8 cellular contexts compared by ENCODE assay signal in the genomic region with DNA sequence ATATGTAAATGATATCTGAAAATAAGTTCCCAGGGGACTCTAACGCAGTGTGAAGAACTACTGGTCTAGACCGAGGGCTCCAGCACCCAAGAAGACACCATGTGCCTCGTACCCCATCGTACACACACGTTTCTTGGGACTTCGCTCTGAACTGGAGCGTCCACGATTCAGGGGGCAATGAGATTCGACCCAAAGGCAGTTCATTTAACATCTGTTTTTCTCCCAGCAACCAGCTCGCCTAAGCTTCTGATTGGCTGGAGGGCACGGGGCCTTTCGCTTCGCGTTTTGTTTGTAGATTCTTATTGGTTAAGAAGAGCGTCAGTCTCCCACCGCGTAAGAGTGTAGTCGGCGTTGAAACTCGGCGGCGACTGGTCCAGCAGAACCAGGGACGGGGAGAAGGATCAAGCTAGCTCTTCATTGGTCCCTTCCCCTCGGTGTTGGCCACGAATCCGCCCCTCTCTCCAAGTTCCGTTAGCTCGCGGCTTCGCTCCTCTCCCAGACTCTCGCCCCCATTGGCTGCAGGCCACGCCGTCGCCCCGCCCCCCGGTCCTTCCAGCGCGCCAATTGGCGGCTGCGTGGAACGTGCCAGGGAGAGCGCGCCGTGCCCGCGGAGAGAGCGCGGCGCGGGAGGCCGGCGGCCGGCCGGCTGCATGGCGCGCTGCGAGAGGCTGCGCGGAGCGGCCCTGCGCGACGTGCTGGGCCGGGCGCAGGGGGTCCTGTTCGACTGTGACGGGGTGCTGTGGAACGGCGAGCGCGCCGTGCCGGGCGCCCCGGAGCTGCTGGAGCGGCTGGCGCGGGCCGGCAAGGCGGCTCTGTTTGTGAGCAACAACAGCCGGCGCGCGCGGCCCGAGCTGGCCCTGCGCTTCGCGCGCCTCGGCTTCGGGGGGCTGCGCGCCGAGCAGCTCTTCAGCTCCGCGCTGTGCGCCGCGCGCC. TPM values are rescaled to one million over a fixed set of nuclear protein-coding genes. Genes with fewer than 3 reads are reported as not detected.
DNase-seq lines count a peak whose midpoint lies in the region; FAIRE-seq and TF ChIP-seq lines count a peak whose summit lies in the region.

A gene with protein sequence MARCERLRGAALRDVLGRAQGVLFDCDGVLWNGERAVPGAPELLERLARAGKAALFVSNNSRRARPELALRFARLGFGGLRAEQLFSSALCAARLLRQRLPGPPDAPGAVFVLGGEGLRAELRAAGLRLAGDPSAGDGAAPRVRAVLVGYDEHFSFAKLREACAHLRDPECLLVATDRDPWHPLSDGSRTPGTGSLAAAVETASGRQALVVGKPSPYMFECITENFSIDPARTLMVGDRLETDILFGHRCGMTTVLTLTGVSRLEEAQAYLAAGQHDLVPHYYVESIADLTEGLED (plus strand): TSS at position 591 of the 933 bp plus-strand sequence. CDS start 60 bp downstream, at position 651.

- peaks cover 11% of the 10 kb centered on the region for H3K79me1 ChIP-seq in neuronal stem cell (ENCODE audit: low read depth, low read length)

- peak within 1 kb of the TSS; percentile 94 for H2AK5ac ChIP-seq in neuronal stem cell (ENCODE audit: low read depth, low read length)

- no peaks in the 10 kb centered on the region for H3K27me3 ChIP-seq in neuronal stem cell (ENCODE audit: control insufficient read depth in 3 of 3, insufficient read depth in 3 of 3, low read depth in 1 of 3, low read length in 3 of 3)

- H2BK12ac ChIP-seq in neuronal stem cell (ENCODE audit: low read length) = no peak within 1 kb of the TSS

- H2AFZ ChIP-seq in neuronal stem cell (ENCODE audit: low read length) = peak within 1 kb of the TSS; percentile 88

- POLR2A ChIA-PET in HEK293T (lab: Yijun Ruan, JAX) = interaction anchor here (0.6 to 6.3 kb wide), 34 partner anchors 9 to 523 kb away, joined by 3 to 105 read pairs (median 5); a partner anchor contains a TSS

- peak within 1 kb of the TSS; percentile 82 for H3K4me2 ChIP-seq in neuronal stem cell (ENCODE audit: insufficient read depth, low read length, poor library complexity, severe bottlenecking)

- H3K36me3 ChIP-seq in neuronal stem cell (replicated peaks in 1 of 2; ENCODE audit: control insufficient read depth in 2 of 2, insufficient read depth in 2 of 2, low read length in 2 of 2) = peaks cover 4 to 31% of the 10 kb centered on the region in 2 donors

- DNase-seq in GF-D8 (lab: John Stamatoyannopoulos, UW) (peak; percentile 98), HEK293T (ENCODE audit: extremely low spot score) (peak; percentile 98), MV-4-11 (lab: John Stamatoyannopoulos, UW) (peak; percentile 100), SK-MEL-5 (ENCODE audit: low read depth, low spot score) (peak; percentile 100), frontal cortex (ENCODE audit: low spot score in 2 of 2) (peak; percentile 99), neuronal stem cell (ENCODE audit: low spot score) (peak; percentile 99), substantia nigra (lab: John Stamatoyannopoulos, UW) (peak; percentile 75 to 99 (median 97))
- peak; percentile 99 for DNase-seq in activated naive CD4-positive, alpha-beta T cell treated with Interleukin-2 at 50 U/mL for 16 hours

- peak within 1 kb of the TSS; percentile 94 for H3K14ac ChIP-seq in neuronal stem cell (ENCODE audit: low read length)

- FAIRE-seq in frontal cortex (lab: Jason Lieb, UNC) = peak; percentile 93

- WGBS in neuronal stem cell (ENCODE audit: extremely low coverage in 2 of 2, insufficient read length in 2 of 2, insufficient replicate concordance in 1 of 2), 2 donors = no CpG with 5 or more reads among the region's 101 CpGs

- CTCF ChIA-PET in HEK293T (lab: Yijun Ruan, JAX) = interaction anchor here (0.6 to 5.3 kb wide), 9 partner anchors 9 to 1032 kb away, joined by 3 to 40 read pairs (median 4); a partner anchor contains a TSS

- H4K91ac ChIP-seq in neuronal stem cell (ENCODE audit: low read depth, low read length, poor library complexity) = no peak within 1 kb of the TSS

- H3K9ac ChIP-seq in neuronal stem cell (ENCODE audit: low read depth, low read length, poor library complexity) = peak within 1 kb of the TSS; percentile 98

- H2BK120ac ChIP-seq in neuronal stem cell (ENCODE audit: low read depth, low read length) = no peak within 1 kb of the TSS

- no peak within 1 kb of the TSS for H2BK15ac ChIP-seq in neuronal stem cell (ENCODE audit: low read length)

- H2BK5ac ChIP-seq in neuronal stem cell (ENCODE audit: low read length) = no peak within 1 kb of the TSS

- H3K18ac ChIP-seq in neuronal stem cell (ENCODE audit: low read length) = peak within 1 kb of the TSS; percentile 92

- H3K4ac ChIP-seq in neuronal stem cell (ENCODE audit: low read length) = peak within 1 kb of the TSS; percentile 71

- H3K4me1 ChIP-seq in neuronal stem cell (ENCODE audit: control insufficient read depth in 2 of 2, insufficient read depth in 1 of 2, low read depth in 1 of 2, low read length in 2 of 2) = peaks cover 11 to 16% of the 10 kb centered on the region in 2 donors

- H3K9me3 ChIP-seq in neuronal stem cell (replicated peaks in 1 of 2; ENCODE audit: control insufficient read depth in 2 of 2, insufficient read depth in 1 of 2, low read depth in 1 of 2, low read length in 2 of 2) = no peaks in the 10 kb centered on the region

- H3K4me3 ChIP-seq in neuronal stem cell (ENCODE audit: low read length in 2 of 2) = peak within 1 kb of the TSS; percentile 52 to 94

- peak within 1 kb of the TSS; percentile 43 for H3K27ac ChIP-seq in neuronal stem cell (replicated peaks; ENCODE audit: low read length)
- peak within 1 kb of the TSS; percentile 77 for H3K27ac ChIP-seq in substantia nigra (ENCODE audit: low read depth, low read length, poor library complexity, severe bottlenecking)

- peak within 1 kb of the TSS; percentile 58 for H3K23ac ChIP-seq in neuronal stem cell (ENCODE audit: low read depth, low read length, poor library complexity)

- in situ Hi-C loops in SK-MEL-5 (cut with HindIII; ENCODE audit: low pct_unique_long_range_greater_than_20kb, low sequenced_read_pairs) = no loop called here

- no peak within 1 kb of the TSS for H4K8ac ChIP-seq in neuronal stem cell (ENCODE audit: low read depth, low read length)

TF ChIP-seq in HEK293T, 16 proteins besides CTCF, POLR2A, EP300 and RAD21:
- no peak for TF ChIP-seq CTBP1 (IDR thresholded peaks at IDR 0.05; ENCODE audit: borderline replicate concordance)
- no peak for TF ChIP-seq ELF4 (IDR thresholded peaks at IDR 0.05)
- no peak for TF ChIP-seq SP1 (IDR thresholded peaks at IDR 0.05)
- peak; percentile 21; the same call in 1 of the 2 replicates for TF ChIP-seq FOXM1 (IDR thresholded peaks at IDR 0.05; ENCODE audit: borderline replicate concordance)
- TF ChIP-seq FOXK2 (IDR thresholded peaks at IDR 0.05) = no peak
- TF ChIP-seq L3MBTL2 (conservative IDR thresholded peaks at IDR 0.05) = peak; percentile 86
- no peak for TF ChIP-seq BHLHE40 (IDR thresholded peaks at IDR 0.05; ENCODE audit: borderline replicate concordance)
- no peak for TF ChIP-seq FOXA1 (IDR thresholded peaks at IDR 0.05)
- peak; percentile 88; the same call in 1 of the 2 replicates for TF ChIP-seq LEF1 (IDR thresholded peaks at IDR 0.05; ENCODE audit: borderline replicate concordance)
- no peak for TF ChIP-seq HDGF (IDR thresholded peaks at IDR 0.05; ENCODE audit: borderline replicate concordance)
- TF ChIP-seq, protein P1, sequence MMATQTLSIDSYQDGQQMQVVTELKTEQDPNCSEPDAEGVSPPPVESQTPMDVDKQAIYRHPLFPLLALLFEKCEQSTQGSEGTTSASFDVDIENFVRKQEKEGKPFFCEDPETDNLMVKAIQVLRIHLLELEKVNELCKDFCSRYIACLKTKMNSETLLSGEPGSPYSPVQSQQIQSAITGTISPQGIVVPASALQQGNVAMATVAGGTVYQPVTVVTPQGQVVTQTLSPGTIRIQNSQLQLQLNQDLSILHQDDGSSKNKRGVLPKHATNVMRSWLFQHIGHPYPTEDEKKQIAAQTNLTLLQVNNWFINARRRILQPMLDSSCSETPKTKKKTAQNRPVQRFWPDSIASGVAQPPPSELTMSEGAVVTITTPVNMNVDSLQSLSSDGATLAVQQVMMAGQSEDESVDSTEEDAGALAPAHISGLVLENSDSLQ (IDR thresholded peaks at IDR 0.05) = peak; percentile 100
- TF ChIP-seq TARDBP (IDR thresholded peaks at IDR 0.05) = no peak
- TF ChIP-seq ARNT (IDR thresholded peaks at IDR 0.05) = peak; percentile 43; the same call in 1 of the 2 replicates
- no peak for TF ChIP-seq NFRKB (IDR thresholded peaks at IDR 0.05)

RNA-seq across cellular contexts. Expression of the gene that starts here (rescaled TPM):
- 61.7 and 64.4 TPM in 2 replicates for total RNA-seq in SK-MEL-5 (2014; rRNA removed; shearing (Covaris generic))
- 97.0 and 101 TPM in 2 replicates for polyA plus RNA-seq in SK-MEL-5 (2015; cell fraction: cytosol; rRNA removed)
- 9.7 and 13.1 TPM in 2 replicates for polyA plus RNA-seq in SK-MEL-5 (2015; cell fraction: nucleus; rRNA removed)
- 44.0 TPM for total RNA-seq in frontal cortex
- polyA plus RNA-seq in neuronal stem cell (2013, experiment 1 of 2) = 46.4 TPM
- 44.0 TPM for polyA plus RNA-seq in neuronal stem cell (2013, experiment 2 of 2)

Comparison
In these comparisons a context has a peak if more than half of its experiments do, and no peak if none do; other contexts are left out.
1. Peak in every context shown above with its lines: DNase-seq, H3K4me3 ChIP-seq and H3K27ac ChIP-seq.